In the genomic region with DNA sequence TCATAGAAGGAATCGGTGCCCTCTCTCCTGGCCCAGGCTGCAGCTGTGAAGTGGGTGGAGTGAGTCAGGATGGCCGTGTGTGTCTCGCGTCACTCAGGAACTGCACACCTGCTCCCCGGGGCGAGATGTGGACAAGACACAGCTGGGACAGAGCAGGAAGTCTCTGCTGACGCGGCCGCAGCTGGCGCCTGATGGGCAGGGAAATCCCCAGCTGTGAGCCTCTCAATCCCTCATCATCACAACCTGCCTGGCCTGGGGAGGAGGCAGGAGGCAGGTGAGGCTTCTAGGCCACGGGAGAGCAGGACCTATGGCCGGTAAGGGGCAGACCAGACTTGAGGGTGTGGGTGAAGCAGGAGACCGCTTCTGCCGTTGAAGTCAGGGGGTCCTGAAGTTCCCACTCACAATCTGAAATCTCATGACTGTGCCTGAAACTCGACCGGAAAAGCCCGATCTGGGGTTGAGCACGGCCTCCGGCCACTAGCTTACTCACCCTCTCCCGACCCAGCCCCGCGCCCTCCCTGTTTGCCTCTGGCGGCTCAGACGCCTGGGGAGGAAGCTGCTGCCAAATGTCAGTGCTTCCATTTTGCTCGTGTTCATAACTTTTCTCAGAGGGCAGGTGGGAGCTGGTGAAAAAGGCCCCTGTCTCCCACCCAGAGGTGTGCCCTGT, we compare ENCODE assay signal across 9 cellular contexts. TPM values are rescaled to one million over a fixed set of nuclear protein-coding genes. Genes with fewer than 3 reads are reported as not detected.
DNase-seq lines count a peak whose midpoint lies in the region; ATAC-seq and FAIRE-seq lines count a peak whose summit lies in the region.
"Had no signal": no experiment of that assay in that cellular context is flagged by ENCODE, and none has a peak within 500 bp of the region (broad histone marks: within the 10 kb centered on the region; RNA-seq: fewer than 3 reads in every experiment).

No MANE protein-coding gene starts in this region.

- H3K27ac ChIP-seq in small intestine (ENCODE audit: low read depth in 1 of 2, low read length in 1 of 2) = peak overlapping the region; percentile 77 to 85

- peaks cover 0 to 2% of the 10 kb centered on the region in 2 donors for H3K4me1 ChIP-seq in small intestine (ENCODE audit: control insufficient read depth in 2 of 2, insufficient read depth in 1 of 2, low read depth in 1 of 2, low read length in 1 of 2)

- H3K27me3 ChIP-seq in small intestine (ENCODE audit: control insufficient read depth in 2 of 2, insufficient read depth in 2 of 2, low read length in 2 of 2) = no peaks in the 10 kb centered on the region

- H3K36me3 ChIP-seq in small intestine (ENCODE audit: control insufficient read depth in 2 of 2, insufficient read depth in 2 of 2, low read length in 2 of 2) = no peaks in the 10 kb centered on the region

- no peaks in the 10 kb centered on the region for H3K9me3 ChIP-seq in small intestine (ENCODE audit: control insufficient read depth, low read depth)

- FAIRE-seq in small intestine (lab: Jason Lieb, UNC) = no peak
- FAIRE-seq: G401.6 had no signal

- 21 to 35% (median 24%) methylated on average over 25 of the region's 25 CpGs for WGBS in small intestine, 3 donors

- H3K4me3 ChIP-seq in small intestine (ENCODE audit: low read depth in 1 of 2, low read length in 2 of 2) = no peak overlapping the region

- ATAC-seq in Right ventricle myocardium superior (ENCODE audit: poor library complexity) (no peak), HG03095 (IDR thresholded peaks at IDR 0.05; ENCODE audit: unreplicated experiment) (peak; percentile 60)

- peak; percentile 32 for DNase-seq in Right ventricle myocardium superior
- no peak for DNase-seq in cardiac septum (ENCODE audit: low spot score)
- peak; percentile 15 to 67 (median 24) for DNase-seq in T-helper 2 cell
- peak; percentile 41 for DNase-seq in dermis blood vessel endothelial cell
- DNase-seq in small intestine = peak; percentile 68
- no peak for DNase-seq in NCI-H1694 (lab: John Stamatoyannopoulos, UW)
- no peak for DNase-seq in hypothalamus (lab: John Stamatoyannopoulos, UW)

- intact Hi-C loops in Right ventricle myocardium superior (cut with DNase I) = no loop called here
- intact Hi-C loops in cardiac septum (cut with DNase I) = no loop called here

RNA-seq across cellular contexts. Expression of a gene that starts 1.1 kb away (rescaled TPM):
- 1.0 TPM for total RNA-seq in Right ventricle myocardium superior
- 1.0 TPM for total RNA-seq in cardiac septum
- total RNA-seq in dermis blood vessel endothelial cell = not detected in 2 replicates
- 1 to 10 TPM; 1.1 to 9.4 (median 5.4) TPM for polyA plus RNA-seq in small intestine

RNA-seq across cellular contexts. Expression of a gene that starts 50.5 kb away (rescaled TPM):
- 4.0 TPM for total RNA-seq in Right ventricle myocardium superior
- total RNA-seq in cardiac septum = 4.8 TPM
- 0.84 and 1.5 TPM in 2 replicates for total RNA-seq in dermis blood vessel endothelial cell
- 10 to 100 TPM in 2 of 3 donors, 1 to 10 TPM in 1; 4.4 to 20.8 (median 11.3) TPM for polyA plus RNA-seq in small intestine

Comparison
In these comparisons a context has a peak if more than half of its experiments do, and no peak if none do; other contexts are left out.
1. DNase-seq: peak in Right ventricle myocardium superior (single experiment), T-helper 2 cell (5 of 5), dermis blood vessel endothelial cell (single experiment) and small intestine (single experiment); none in cardiac septum (single experiment), NCI-H1694 (single experiment) and hypothalamus (0 of 51).